Comparison of ENCODE assay signal across 9 cellular contexts in the genomic region with DNA sequence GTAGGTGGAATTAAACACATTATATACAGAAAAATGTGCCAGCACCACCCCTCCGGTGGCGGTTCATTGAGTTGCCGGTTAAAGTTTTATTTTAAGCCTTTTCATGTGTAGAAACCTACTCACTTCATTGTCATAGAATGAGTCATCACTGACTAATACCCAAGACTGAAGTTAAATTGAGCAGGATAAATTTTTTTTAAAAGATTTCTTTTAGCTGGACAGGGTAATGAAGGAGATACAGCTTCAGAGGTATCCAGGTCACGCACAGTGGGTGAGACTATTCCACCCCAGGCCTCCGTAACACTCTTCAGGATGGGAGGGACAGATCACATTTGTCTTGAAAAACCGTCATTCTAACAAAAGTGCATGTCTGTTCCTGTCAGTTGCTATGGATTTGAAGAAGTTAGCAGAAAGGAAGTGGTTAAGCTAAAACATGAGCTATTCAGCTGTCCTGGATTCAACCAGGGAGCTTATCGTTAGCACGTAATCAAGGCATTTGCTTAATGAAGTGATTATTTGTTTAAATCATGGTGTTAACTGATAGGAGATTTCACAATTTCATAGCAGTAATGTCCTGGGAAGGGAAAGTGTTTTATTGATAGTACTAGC. TPM values are rescaled to one million over a fixed set of nuclear protein-coding genes. Genes with fewer than 3 reads are reported as not detected.
DNase-seq lines count a peak whose midpoint lies in the region; ATAC-seq and TF ChIP-seq lines count a peak whose summit lies in the region.
"Had no signal": no experiment of that assay in that cellular context is flagged by ENCODE, and none has a peak within 500 bp of the region (broad histone marks: within the 10 kb centered on the region; RNA-seq: fewer than 3 reads in every experiment).

No MANE protein-coding gene starts in this region.

- no TSS peak for BruUV-seq in Calu3 (replicated peaks; lab: Mats Ljungman, UMichigan)

- H3K27me3 ChIP-seq in stomach (no peaks in the 10 kb centered on the region), tibial artery (no peaks in the 10 kb centered on the region)

- peaks cover 25% of the 10 kb centered on the region for H3K4me1 Mint-ChIP-seq in Calu3 (ENCODE audit: low read depth, unreplicated experiment)

- H3K27me3 Mint-ChIP-seq in Calu3 (ENCODE audit: unreplicated experiment), result no peaks in the 10 kb centered on the region

- no peaks in the 10 kb centered on the region for H3K9me3 ChIP-seq in stomach
- no peaks in the 10 kb centered on the region for H3K9me3 ChIP-seq in tibial artery

- H3K27ac Mint-ChIP-seq in Calu3 (ENCODE audit: unreplicated experiment), result peak overlapping the region; percentile 82

- peaks cover 73 to 100% (median 100%) of the 10 kb centered on the region in 4 donors for H3K36me3 ChIP-seq in stomach
- peaks cover 88 to 97% (median 89%) of the 10 kb centered on the region in 3 donors for H3K36me3 ChIP-seq in tibial artery

- TF ChIP-seq CTCF in Calu3 (IDR thresholded peaks at IDR 0.05; ENCODE audit: unreplicated experiment) (no peak), stomach (IDR thresholded peaks at IDR 0.05) (no peak), tibial artery (IDR thresholded peaks at IDR 0.05) (no peak)

- H3K4me3 Mint-ChIP-seq in Calu3 (ENCODE audit: low read depth, unreplicated experiment), result peak overlapping the region; percentile 31

- ATAC-seq in GM21381 (IDR thresholded peaks at IDR 0.05; ENCODE audit: unreplicated experiment), result peak; percentile 90
- peak; percentile 67 for ATAC-seq in HG03565 (IDR thresholded peaks at IDR 0.05; ENCODE audit: unreplicated experiment)

- DNase-seq in Calu3 (peak; percentile 41), glomerular visceral epithelial cell (ENCODE audit: extremely low spot score) (peak; percentile 89), stomach (no peak), tibial artery (no peak), activated gamma-delta T cell (lab: John Stamatoyannopoulos, UW) (no peak)
- DNase-seq in activated CD4-positive, alpha-beta T cell treated with anti-CD3 and anti-CD28 coated beads, Interleukin-2, amount 50 U/mL, for 4 hours, result peak; percentile 30 to 33

- H3K9me3 Mint-ChIP-seq in Calu3 (ENCODE audit: low read depth, unreplicated experiment), result no peaks in the 10 kb centered on the region

- WGBS in stomach, 5 donors, result 41 to 47% (median 44%) methylated on average over 8 of the region's 8 CpGs

- peaks cover 86% of the 10 kb centered on the region for H3K36me3 Mint-ChIP-seq in Calu3 (ENCODE audit: insufficient read depth, unreplicated experiment)

- no peak overlapping the region for H3K4me3 ChIP-seq in stomach
- H3K4me3 ChIP-seq in tibial artery, result no peak overlapping the region

- TF ChIP-seq EP300 in stomach (IDR thresholded peaks at IDR 0.05), result no peak

- CTCF ChIA-PET in Calu3 (lab: Charles Lee), result interaction anchor here (0.6 to 1.3 kb wide), 12 partner anchors 17 to 292 kb away, joined by 3 to 6 read pairs (median 3); partner anchors contain the start of genes AP3B2, C15orf40 and RPS17

- intact Hi-C loops in Calu3 (cut with micrococcal nuclease; ENCODE audit: unreplicated experiment) (loop anchor here (10.0 kb wide), 1 partner anchor 152 kb away; the partner anchor contains the start of gene RAMAC), stomach (cut with DNase I; ENCODE audit: low total_unique reads) (no loop called here), tibial artery (cut with DNase I; ENCODE audit: low total_unique reads) (no loop called here)

- no peak for TF ChIP-seq POLR2A in stomach (IDR thresholded peaks at IDR 0.05)

- H3K4me1 ChIP-seq in stomach, result peaks cover 15 to 30% (median 18%) of the 10 kb centered on the region in 4 donors
- H3K4me1 ChIP-seq in tibial artery, result peaks cover 0 to 11% (median 4%) of the 10 kb centered on the region in 4 donors

- H3K27ac ChIP-seq in stomach, result peak overlapping the region in 4 of 5 donors; percentile 1 to 59 (median 30)
- H3K27ac ChIP-seq in tibial artery, result no peak overlapping the region

RNA-seq across cellular contexts. Expression of gene WHAMM, which starts 23.3 kb away (rescaled TPM):
- 12.1 and 12.5 TPM in 2 replicates for total RNA-seq in Calu3 (2022)
- 10 to 100 TPM in 2 of 5 donors, 1 to 10 TPM in 3; 6.2 to 44.6 (median 9.3) TPM for total RNA-seq in stomach
- polyA plus RNA-seq in stomach, result 1 to 10 TPM; 3.6 to 4.1 (median 3.8) TPM

RNA-seq across cellular contexts. Expression of gene FSD2, which starts 26.8 kb away (rescaled TPM):
- not detected in 2 replicates for total RNA-seq in Calu3 (2022)
- total RNA-seq in stomach, result under 1 TPM in 1 of 5 donors, not detected in 4; under 0.01 TPM
- polyA plus RNA-seq in stomach, result under 1 TPM in 1 of 3 donors, not detected in 2; 0.03 TPM
- total RNA-seq: pulmonary artery endothelial cell had no signal

Comparison
In these comparisons a context has a peak if more than half of its experiments do, and no peak if none do; other contexts are left out.
1. DNase-seq: peak in Calu3 (single experiment), activated CD4-positive, alpha-beta T cell treated with anti-CD3 and anti-CD28 coated beads, Interleukin-2, amount 50 U/mL, for 4 hours (2 of 2) and glomerular visceral epithelial cell (single experiment); none in stomach (single experiment), tibial artery (0 of 2) and activated gamma-delta T cell (single experiment).
2. H3K27ac ChIP-seq: peak in stomach (4 of 5); none in tibial artery (0 of 2).